In genomic region chr6:89002523-89002922, GRCh38 we compare ENCODE assay signal across 18 cellular contexts. TPM values are rescaled to one million over a fixed set of nuclear protein-coding genes. Genes with fewer than 3 reads are reported as not detected.
DNase-seq lines count a peak whose midpoint lies in the region; ATAC-seq, FAIRE-seq and TF ChIP-seq lines count a peak whose summit lies in the region.
"Had no signal": no experiment of that assay in that cellular context is flagged by ENCODE, and none has a peak within 500 bp of the region (broad histone marks: within the 10 kb centered on the region; RNA-seq: fewer than 3 reads in every experiment).

No MANE protein-coding gene starts in this region.

- in situ Hi-C loops in HepG2 (cut with HindIII; ENCODE audit: extremely low pct_ligation_motif_present, low pct_unique_long_range_greater_than_20kb): no loop called here

- H4K20me1 ChIP-seq in HepG2 (ENCODE audit: insufficient read depth, low read length): no peaks in the 10 kb centered on the region
- H4K20me1 ChIP-seq: BLaER1 treated with 17β-estradiol and CSF1 and Interleukin-3, amounts not matched to agents 10 nM and 100 nM had no signal

- H3K36me3 ChIP-seq in HepG2 (replicated peaks in 1 of 2; ENCODE audit: control insufficient read depth in 1 of 2, insufficient read depth in 2 of 2, low read length in 2 of 2): no peaks in the 10 kb centered on the region
- H3K36me3 ChIP-seq in right lobe of liver: no peaks in the 10 kb centered on the region
- H3K36me3 ChIP-seq: BLaER1 treated with 17β-estradiol and CSF1 and Interleukin-3, amounts not matched to agents 10 nM and 100 nM; HAP-1 had no signal

- CTCF ChIA-PET in HepG2 (lab: Yijun Ruan, JAX; ENCODE audit: low intra/inter-chr PET ratio, low total read pairs): no interaction called here

- DNase-seq in HepG2 (ENCODE audit: low spot score): no peak
- no peak for DNase-seq in right lobe of liver
- peak; percentile 46 for DNase-seq in NCI-H226
- peak; percentile 20 for DNase-seq in fibroblast of pulmonary artery (ENCODE audit: low read depth)
- no peak for DNase-seq in UCSD-AML1 (lab: John Stamatoyannopoulos, UW; ENCODE audit: unreplicated experiment)
- DNase-seq in central memory CD4-positive, alpha-beta T cell: no peak
- DNase-seq: CD8-positive, alpha-beta memory T cell; COR-L47; GDM1; GM23248; IMR-90 had no signal

- no TSS peak for BruUV-seq in HepG2 (replicated peaks; lab: Mats Ljungman, UMichigan)

- 40% methylated on average over 4 of the region's 4 CpGs for WGBS in HepG2 (ENCODE audit: low lambda C conversion rate)
- WGBS in right lobe of liver (ENCODE audit: insufficient coverage, low coverage, low lambda C conversion rate, missing lambda C conversion rate): 84% methylated on average over 4 of the region's 4 CpGs

- H3K27me3 ChIP-seq in HepG2 (ENCODE audit: control insufficient read depth in 1 of 2, insufficient read depth in 2 of 2, low read length in 2 of 2) (peaks cover 0 to under 1% of the 10 kb centered on the region in 2 experiments; a peak in 1 of 5 replicates), right lobe of liver (no peaks in the 10 kb centered on the region)
- H3K27me3 ChIP-seq: BLaER1 treated with 17β-estradiol and CSF1 and Interleukin-3, amounts not matched to agents 10 nM and 100 nM had no signal

- POLR2A ChIA-PET in HepG2 (lab: Yijun Ruan, JAX): no interaction called here

- H3K9ac ChIP-seq in HepG2 (ENCODE audit: insufficient read depth, low read depth, low read length): no peak overlapping the region
- H3K9ac ChIP-seq: BLaER1 treated with 17β-estradiol and CSF1 and Interleukin-3, amounts not matched to agents 10 nM and 100 nM; GM23248 had no signal

- H3K79me2 ChIP-seq in HepG2 (ENCODE audit: insufficient read depth, low read length): no peaks in the 10 kb centered on the region

- H2AFZ ChIP-seq in HepG2 (ENCODE audit: low read length): no peak overlapping the region
- H2AFZ ChIP-seq: GM23248 had no signal

- intact Hi-C loops in HepG2 (cut with micrococcal nuclease; ENCODE audit: unreplicated experiment) (no loop called here), right lobe of liver (cut with DNase I) (no loop called here)

- H3K27ac ChIP-seq in HepG2 (ENCODE audit: extremely low read length, insufficient read depth, low read length) (no peak overlapping the region), right lobe of liver (no peak overlapping the region)
- H3K27ac ChIP-seq: BLaER1 treated with 17β-estradiol and CSF1 and Interleukin-3, amounts not matched to agents 10 nM and 100 nM; GM23248; HL-60 had no signal

- TF ChIP-seq EP300 in HepG2 (IDR thresholded peaks at IDR 0.05; ENCODE audit: low read depth in 2 of 2, low read length in 2 of 2) (no peak), HepG2 (CRISPR knock-in tag; IDR thresholded peaks at IDR 0.05; ENCODE audit: borderline replicate concordance) (no peak)

- no peak overlapping the region for H3K4me2 ChIP-seq in HepG2 (ENCODE audit: low read depth, low read length)
- H3K4me2 ChIP-seq: BLaER1 treated with 17β-estradiol and CSF1 and Interleukin-3, amounts not matched to agents 10 nM and 100 nM had no signal

- ATAC-seq in HepG2: no peak
- ATAC-seq in right lobe of liver: no peak
- ATAC-seq in HG03460 (IDR thresholded peaks at IDR 0.05; ENCODE audit: unreplicated experiment): no peak

- TF ChIP-seq POLR2A in HepG2 (IDR thresholded peaks at IDR 0.05; ENCODE audit: insufficient read depth in 1 of 2, low read depth in 2 of 2, low read length in 2 of 2): no peak
- TF ChIP-seq POLR2A in right lobe of liver (IDR thresholded peaks at IDR 0.05): no peak

- no peak for FAIRE-seq in HepG2 (lab: Jason Lieb, UNC)
- FAIRE-seq: D721Med, GM12892, GM18507 had no signal

- peaks cover 12% of the 10 kb centered on the region for H3K4me1 ChIP-seq in HepG2 (ENCODE audit: insufficient read depth, low read length)
- H3K4me1 ChIP-seq in right lobe of liver: peaks cover 0 to under 1% (median 0%) of the 10 kb centered on the region in 4 donors

- TF ChIP-seq RAD21 in HepG2 (CRISPR knock-in tag; IDR thresholded peaks at IDR 0.05): no peak

- H3K9me3 ChIP-seq in HepG2 (ENCODE audit: low read length) (no peaks in the 10 kb centered on the region), right lobe of liver (no peaks in the 10 kb centered on the region)
- H3K9me3 ChIP-seq: BLaER1 treated with 17β-estradiol and CSF1 and Interleukin-3, amounts not matched to agents 10 nM and 100 nM; HAP-1 had no signal

- TF ChIP-seq CTCF in HepG2 (CRISPR knock-in tag; IDR thresholded peaks at IDR 0.05) (no peak), right lobe of liver (IDR thresholded peaks at IDR 0.05) (no peak), fibroblast of pulmonary artery (IDR thresholded peaks at IDR 0.05; ENCODE audit: low read length, missing control alignments) (no peak)

- no peak overlapping the region for H3K4me3 ChIP-seq in HepG2 (replicated peaks in 1 of 3; ENCODE audit: insufficient read depth in 1 of 3, low read depth in 2 of 3, low read length in 3 of 3)
- no peak overlapping the region for H3K4me3 ChIP-seq in right lobe of liver
- H3K4me3 ChIP-seq in fibroblast of pulmonary artery (replicated peaks; ENCODE audit: low read depth, low read length): no peak overlapping the region
- H3K4me3 ChIP-seq: BLaER1 treated with 17β-estradiol and CSF1 and Interleukin-3, amounts not matched to agents 10 nM and 100 nM; GM23248; HAP-1 had no signal

TF ChIP-seq in HepG2, 621 proteins besides CTCF, POLR2A, EP300 and RAD21:
- TF ChIP-seq CEBPG (CRISPR knock-in tag; IDR thresholded peaks at IDR 0.05): 0 out of 2 replicates have a peak, but pooled peaks have one; percentile 20
- peak; percentile 22; the same call in 1 of the 2 replicates for TF ChIP-seq CEBPB (IDR thresholded peaks at IDR 0.05; ENCODE audit: borderline replicate concordance, low read depth, low read length)
- TF ChIP-seq ZNF251 (CRISPR knock-in tag; IDR thresholded peaks at IDR 0.05): no peak

RNA-seq across cellular contexts. Expression of gene RNGTT, which starts 39.1 kb away (rescaled TPM):
- total RNA-seq in HepG2 (2016; rRNA removed; fragmentation: Illumina TruSeq; extraction: Trizol) (22.6 and 27.8 TPM in 2 replicates), right lobe of liver (10 to 100 TPM in 2 of 6 experiments, 1 to 10 TPM in 4; 5.7 to 11.2 (median 6.5) TPM)
- 9.6 and 10.9 TPM in 2 replicates for total RNA-seq in HepG2 (2016; cell fraction: cytosol; rRNA removed; fragmentation: Illumina TruSeq; extraction: Trizol; ENCODE audit: low read depth)
- total RNA-seq in HepG2 (2016; cell fraction: insoluble cytoplasmic fraction; rRNA removed; fragmentation: Illumina TruSeq; extraction: Trizol): 22.5 and 29.5 TPM in 2 replicates
- total RNA-seq in HepG2 (2016; cell fraction: membrane; rRNA removed; fragmentation: Illumina TruSeq; extraction: Trizol): 7.0 and 7.3 TPM in 2 replicates
- 33.0 and 33.7 TPM in 2 replicates for total RNA-seq in HepG2 (2016; cell fraction: nucleus; rRNA removed; fragmentation: Illumina TruSeq; extraction: Trizol)
- polyA plus RNA-seq in HepG2 (2011; rRNA removed): 5.6 and 6.0 TPM in 2 replicates
- 2.5 and 3.9 TPM in 2 replicates for polyA plus RNA-seq in HepG2 (2011; cell fraction: cytosol; rRNA removed)
- 7.0 and 7.7 TPM in 2 replicates for polyA plus RNA-seq in HepG2 (2011; cell fraction: nucleus; rRNA removed)
- 9.8 and 10.1 TPM in 2 replicates for polyA plus RNA-seq in HepG2 (2012)
- polyA plus RNA-seq in HepG2 (2016; cell fraction: cytosol; fragmentation: Illumina TruSeq; extraction: Trizol; ENCODE audit: low read depth): 0.67 and 0.70 TPM in 2 replicates
- 19.1 and 21.4 TPM in 2 replicates for polyA plus RNA-seq in HepG2 (2016; cell fraction: insoluble cytoplasmic fraction; fragmentation: Illumina TruSeq; extraction: Trizol; ENCODE audit: low read depth)
- 2.3 and 2.4 TPM in 2 replicates for polyA plus RNA-seq in HepG2 (2016; cell fraction: membrane; fragmentation: Illumina TruSeq; extraction: Trizol; ENCODE audit: low read depth)
- 11.7 and 13.7 TPM in 2 replicates for polyA plus RNA-seq in HepG2 (2016; cell fraction: nucleus; fragmentation: Illumina TruSeq; extraction: Trizol; ENCODE audit: insufficient read depth, low read depth)
- polyA minus RNA-seq in HepG2 (2011; rRNA and poly(A)+ RNA removed; ENCODE audit: low replicate concordance): 5.2 and 6.4 TPM in 2 replicates
- 7.4 and 8.7 TPM in 2 replicates for polyA minus RNA-seq in HepG2 (2011; cell fraction: cytosol; rRNA and poly(A)+ RNA removed)
- 34.9 and 46.0 TPM in 2 replicates for polyA minus RNA-seq in HepG2 (2011; cell fraction: nucleus; rRNA and poly(A)+ RNA removed)

Comparison
In these comparisons a context has a peak if more than half of its experiments do, and no peak if none do; other contexts are left out.
1. DNase-seq: peak in NCI-H226 (single experiment) and fibroblast of pulmonary artery (single experiment); none in HepG2 (single experiment), right lobe of liver (0 of 3), UCSD-AML1 (single experiment) and central memory CD4-positive, alpha-beta T cell (single experiment).